ENCODE assay signal across 8 cellular contexts in the genomic region with DNA sequence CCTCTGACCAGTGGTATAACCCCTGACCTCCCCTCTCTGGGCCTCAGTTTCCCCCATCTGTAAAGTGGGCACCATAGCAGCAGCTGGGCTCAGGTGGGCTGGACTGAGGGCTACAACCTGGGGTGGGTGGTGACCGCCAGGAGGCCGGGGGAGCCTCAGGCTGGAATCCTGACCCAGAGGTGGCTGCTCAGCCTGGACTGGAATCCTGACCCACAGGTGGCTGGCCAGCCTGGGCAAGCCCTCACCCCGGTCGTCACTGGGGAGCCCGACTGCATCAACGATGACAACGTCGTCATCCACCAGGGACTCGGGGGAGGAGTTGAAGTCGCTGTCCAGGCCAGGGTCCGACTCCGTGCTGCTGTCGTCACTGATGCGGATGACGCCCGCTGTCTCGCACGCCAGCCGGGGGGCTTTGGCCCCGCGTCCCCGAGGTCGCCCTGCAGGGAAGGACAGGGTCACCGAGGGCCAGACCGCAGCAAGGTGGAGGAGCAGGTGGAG. TPM values are rescaled to one million over a fixed set of nuclear protein-coding genes. Genes with fewer than 3 reads are reported as not detected.
DNase-seq lines count a peak whose midpoint lies in the region; ATAC-seq and TF ChIP-seq lines count a peak whose summit lies in the region.

No MANE protein-coding gene starts in this region.

- peaks cover 5 to 29% (median 16%) of the 10 kb centered on the region in 12 donors for H3K4me1 ChIP-seq in heart left ventricle
- peaks cover 30 to 66% (median 32%) of the 10 kb centered on the region in 3 donors for H3K4me1 ChIP-seq in esophagus squamous epithelium
- peaks cover 15% of the 10 kb centered on the region for H3K4me1 ChIP-seq in ovary (ENCODE audit: insufficient read depth)
- peaks cover 5 to 7% of the 10 kb centered on the region in 2 donors for H3K4me1 ChIP-seq in uterus

- TF ChIP-seq EP300 in ovary (IDR thresholded peaks at IDR 0.05), result no peak

- ATAC-seq in heart left ventricle (no peak), Right ventricle myocardium superior (ENCODE audit: poor library complexity) (no peak), HG03354 (IDR thresholded peaks at IDR 0.05; ENCODE audit: poor library complexity, severe bottlenecking, unreplicated experiment) (no peak)

- intact Hi-C loops in heart left ventricle (cut with DNase I), result loop anchor here (1.0 to 5.0 kb wide), 5 partner anchors 58 to 126 kb away; partner anchors contain the start of genes CBARP (in 1 of the 10) and SBNO2 (in 1 of the 10)
- intact Hi-C loops in Right ventricle myocardium superior (cut with DNase I), result loop anchor here (5.0 kb wide), 1 partner anchor 78 kb away; no protein-coding TSS in a partner anchor
- intact Hi-C loops in esophagus squamous epithelium (cut with DNase I), result loop anchor here (5.0 to 10.0 kb wide), 2 partner anchors 51 to 78 kb away; no protein-coding TSS in a partner anchor
- intact Hi-C loops in ovary (cut with DNase I), result loop anchor here (5.0 kb wide), 1 partner anchor 78 kb away; no protein-coding TSS in a partner anchor
- intact Hi-C loops in uterus (cut with DNase I; ENCODE audit: low total_unique reads), result loop anchor here (5.0 kb wide), 1 partner anchor 78 kb away; no protein-coding TSS in a partner anchor

- H3K27ac ChIP-seq in heart left ventricle (peak overlapping the region in 9 of 12 donors; percentile 54 to 85 (median 75)), esophagus squamous epithelium (peak overlapping the region; percentile 73 to 91 (median 84)), ovary (peak overlapping the region; percentile 23 to 77), uterus (peak overlapping the region; percentile 71 to 72)

- TF ChIP-seq POLR2A in heart left ventricle (IDR thresholded peaks at IDR 0.05), result no peak
- TF ChIP-seq POLR2A in esophagus squamous epithelium (IDR thresholded peaks at IDR 0.05), result no peak
- TF ChIP-seq POLR2A in ovary (IDR thresholded peaks at IDR 0.05), result no peak
- no peak for TF ChIP-seq POLR2A in uterus (IDR thresholded peaks at IDR 0.05)

- peak overlapping the region in 1 of 12 donors; percentile 28 for H3K4me3 ChIP-seq in heart left ventricle
- no peak overlapping the region for H3K4me3 ChIP-seq in esophagus squamous epithelium
- no peak overlapping the region for H3K4me3 ChIP-seq in ovary
- no peak overlapping the region for H3K4me3 ChIP-seq in uterus

- no peaks in the 10 kb centered on the region for H3K9me3 ChIP-seq in heart left ventricle
- H3K9me3 ChIP-seq in esophagus squamous epithelium, result no peaks in the 10 kb centered on the region
- no peaks in the 10 kb centered on the region for H3K9me3 ChIP-seq in ovary
- H3K9me3 ChIP-seq in uterus, result no peaks in the 10 kb centered on the region

- no peaks in the 10 kb centered on the region for H3K27me3 ChIP-seq in heart left ventricle
- no peaks in the 10 kb centered on the region for H3K27me3 ChIP-seq in esophagus squamous epithelium
- H3K27me3 ChIP-seq in ovary, result no peaks in the 10 kb centered on the region
- H3K27me3 ChIP-seq in uterus, result no peaks in the 10 kb centered on the region

- TF ChIP-seq CTCF in heart left ventricle (IDR thresholded peaks at IDR 0.05) (no peak), esophagus squamous epithelium (IDR thresholded peaks at IDR 0.05) (no peak), ovary (IDR thresholded peaks at IDR 0.05) (no peak), uterus (IDR thresholded peaks at IDR 0.05) (no peak)

- 91 to 95% (median 93%) methylated on average over 7 to 25 of the region's 25 CpGs for WGBS in heart left ventricle, 4 donors
- WGBS in esophagus squamous epithelium, 2 donors, result 82% methylated on average over 23 of the region's 25 CpGs; no CpG with 5 or more reads in 1 of the 2 donors
- WGBS in ovary, 3 donors, result 84 to 89% (median 87%) methylated on average over 25 of the region's 25 CpGs

- DNase-seq in heart left ventricle (peak in 1 of 5 donors; percentile 37), Right ventricle myocardium superior (no peak), esophagus squamous epithelium (lab: John Stamatoyannopoulos, UW) (no peak), ovary (peak in 3 of 5 donors; percentile 44 to 60 (median 57)), uterus (peak in 1 of 2 donors; percentile 31), NCI-H2029 treated with DMSO at 0.1 percent for 48 hours (lab: John Stamatoyannopoulos, UW) (no peak)
- no peak for DNase-seq in activated T-cell treated with anti-CD3 and anti-CD28 coated beads, Interleukin-2, amount 50 U/mL, for 1 hour

- peaks cover 0 to 96% (median 65%) of the 10 kb centered on the region in 9 donors for H3K36me3 ChIP-seq in heart left ventricle
- H3K36me3 ChIP-seq in esophagus squamous epithelium, result peaks cover 67 to 99% (median 83%) of the 10 kb centered on the region in 3 donors
- H3K36me3 ChIP-seq in ovary, result no peaks in the 10 kb centered on the region
- H3K36me3 ChIP-seq in uterus, result no peaks in the 10 kb centered on the region

RNA-seq across cellular contexts. Expression of gene GPX4, which starts 10.2 kb away (rescaled TPM):
- total RNA-seq in heart left ventricle, result 100 to 1,000 TPM; 251 to 590 (median 289) TPM
- polyA plus RNA-seq in heart left ventricle, result 100 to 1,000 TPM; 377 to 558 TPM
- 345 TPM for total RNA-seq in Right ventricle myocardium superior
- total RNA-seq in esophagus squamous epithelium, result 100 to 1,000 TPM; 108 to 405 (median 244) TPM
- 100 to 1,000 TPM; 189 to 309 (median 247) TPM for total RNA-seq in ovary
- polyA plus RNA-seq in ovary, result 100 to 1,000 TPM; 239 to 450 TPM
- total RNA-seq in uterus, result 100 to 1,000 TPM in 3 of 4 donors, 10 to 100 TPM in 1; 68.2 to 357 (median 163) TPM

RNA-seq across cellular contexts. Expression of gene POLR2E, which starts 18.9 kb away (rescaled TPM):
- total RNA-seq in heart left ventricle (100 to 1,000 TPM; 116 to 220 (median 139) TPM), Right ventricle myocardium superior (146 TPM), esophagus squamous epithelium (100 to 1,000 TPM; 113 to 198 (median 166) TPM), ovary (100 to 1,000 TPM in 5 of 7 donors, 10 to 100 TPM in 2; 88.2 to 157 (median 140) TPM), uterus (100 to 1,000 TPM in 1 of 4 donors, 10 to 100 TPM in 3; 13.6 to 112 (median 59.8) TPM)
- polyA plus RNA-seq in heart left ventricle (100 to 1,000 TPM; 161 to 209 TPM), ovary (100 to 1,000 TPM in 1 of 2 donors, 10 to 100 TPM in 1; 11.1 to 119 TPM)

RNA-seq across cellular contexts. Expression of gene ARHGAP45, which starts 47.1 kb away (rescaled TPM):
- total RNA-seq in heart left ventricle, result 10 to 100 TPM in 3 of 9 donors, 1 to 10 TPM in 6; 1.6 to 38.2 (median 5.1) TPM
- polyA plus RNA-seq in heart left ventricle, result 1 to 10 TPM; 4.1 to 4.7 TPM
- 5.1 TPM for total RNA-seq in Right ventricle myocardium superior
- 10 to 100 TPM in 3 of 4 donors, 1 to 10 TPM in 1; 8.2 to 39.3 (median 12.5) TPM for total RNA-seq in esophagus squamous epithelium
- total RNA-seq in ovary, result 10 to 100 TPM in 2 of 7 donors, 1 to 10 TPM in 5; 2.7 to 10.6 (median 8.9) TPM
- polyA plus RNA-seq in ovary, result 1 to 10 TPM; 1.0 to 5.1 TPM
- 100 to 1,000 TPM in 1 of 4 donors, 1 to 10 TPM in 3; 4.1 to 154 (median 8.6) TPM for total RNA-seq in uterus

Comparison
In these comparisons a context has a peak if more than half of its experiments do, and no peak if none do; other contexts are left out.
1. DNase-seq: peak in ovary (3 of 5); none in Right ventricle myocardium superior (single experiment), esophagus squamous epithelium (single experiment), NCI-H2029 treated with DMSO at 0.1 percent for 48 hours (single experiment) and activated T-cell treated with anti-CD3 and anti-CD28 coated beads, Interleukin-2, amount 50 U/mL, for 1 hour (single experiment).
2. Peak in every context shown above with its lines, with median percentiles within 50 percentile points of each other: H3K27ac ChIP-seq.